Comparison of ENCODE assay signal across 9 cellular contexts in the genomic region with DNA sequence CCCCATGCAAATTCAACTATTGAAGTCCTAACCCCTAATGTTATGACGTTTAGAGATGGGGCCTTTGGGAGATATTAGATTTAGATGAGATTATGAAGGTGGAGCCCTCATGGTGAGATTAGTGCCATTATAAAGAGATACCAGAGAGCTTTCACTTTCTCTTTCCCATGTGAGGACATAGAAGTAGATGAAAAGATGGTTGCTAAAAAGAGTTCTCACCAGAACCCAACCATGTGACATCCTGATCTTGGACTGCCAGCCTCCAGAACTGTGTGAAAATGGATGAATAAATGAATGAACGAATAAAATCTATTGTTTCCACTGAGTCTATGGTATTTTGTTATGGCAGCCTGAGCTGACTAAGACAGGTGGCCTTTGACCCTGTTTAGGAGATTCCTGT. TPM values are rescaled to one million over a fixed set of nuclear protein-coding genes. Genes with fewer than 3 reads are reported as not detected.
DNase-seq lines count a peak whose midpoint lies in the region; ATAC-seq and TF ChIP-seq lines count a peak whose summit lies in the region.
"Had no signal": no experiment of that assay in that cellular context is flagged by ENCODE, and none has a peak within 500 bp of the region (broad histone marks: within the 10 kb centered on the region; RNA-seq: fewer than 3 reads in every experiment).

No MANE protein-coding gene starts in this region.

- peak; percentile 17 for DNase-seq in NCI-H82 (lab: John Stamatoyannopoulos, UW)
- DNase-seq in NCI-H82 treated with DMSO at 0.1 percent for 48 hours (lab: John Stamatoyannopoulos, UW; ENCODE audit: unreplicated experiment): no peak
- DNase-seq in spleen: no peak
- no peak for DNase-seq in upper lobe of left lung
- DNase-seq in DMS 273 (lab: John Stamatoyannopoulos, UW; ENCODE audit: unreplicated experiment): no peak
- DNase-seq: activated CD8-positive, alpha-beta memory T cell treated with anti-CD3 and anti-CD28 coated beads, Interleukin-2, amount 50 U/mL, for 48 hours had no signal

- no peaks in the 10 kb centered on the region for H4K20me1 ChIP-seq in OCI-LY1 (ENCODE audit: insufficient read depth, low read length)

- H3F3A ChIP-seq in OCI-LY1 (ENCODE audit: insufficient read depth, low read length): peaks cover 8% of the 10 kb centered on the region; the same call in 1 of the 2 replicates

- no peak for TF ChIP-seq EP300 in upper lobe of left lung (IDR thresholded peaks at IDR 0.05)

- intact Hi-C loops in spleen (cut with DNase I; ENCODE audit: low total_unique reads): no loop called here

- H3K27me3 ChIP-seq in OCI-LY1 (ENCODE audit: insufficient read depth, low read length): no peaks in the 10 kb centered on the region
- H3K27me3 ChIP-seq in spleen (replicated peaks in 1 of 7): no peaks in the 10 kb centered on the region
- no peaks in the 10 kb centered on the region for H3K27me3 ChIP-seq in upper lobe of left lung

- H3K9me2 ChIP-seq in OCI-LY1 (ENCODE audit: low read depth, low read length): no peaks in the 10 kb centered on the region

- peak overlapping the region; percentile 42 for H3K9ac ChIP-seq in OCI-LY1 (ENCODE audit: low read length)

- H3K4me2 ChIP-seq in OCI-LY1 (ENCODE audit: low read length): peak overlapping the region; percentile 72

- TF ChIP-seq CTCF in OCI-LY1 (IDR thresholded peaks at IDR 0.05; ENCODE audit: low read length) (no peak), spleen (IDR thresholded peaks at IDR 0.05 in 8 of 11, conservative IDR thresholded peaks at IDR 0.05 in 3 of 11) (no peak), upper lobe of left lung (IDR thresholded peaks at IDR 0.05) (no peak)

- TF ChIP-seq POLR2A in spleen (IDR thresholded peaks at IDR 0.05) (no peak), upper lobe of left lung (IDR thresholded peaks at IDR 0.05) (no peak)

- H3K36me3 ChIP-seq in OCI-LY1 (ENCODE audit: insufficient read depth, low read length): no peaks in the 10 kb centered on the region
- H3K36me3 ChIP-seq in spleen: peaks cover 0 to 6% (median 0%) of the 10 kb centered on the region in 6 donors
- peaks cover 0 to 4% (median 0%) of the 10 kb centered on the region in 4 donors for H3K36me3 ChIP-seq in upper lobe of left lung

- H3K9me3 ChIP-seq in OCI-LY1 (ENCODE audit: low read length): peaks cover 4% of the 10 kb centered on the region
- peaks cover 0 to 11% (median 8%) of the 10 kb centered on the region in 8 donors for H3K9me3 ChIP-seq in spleen
- H3K9me3 ChIP-seq in upper lobe of left lung: no peaks in the 10 kb centered on the region

- ATAC-seq in HG02763 (IDR thresholded peaks at IDR 0.05; ENCODE audit: unreplicated experiment) (peak; percentile 41), upper lobe of left lung (ENCODE audit: low FRiP score in 2 of 2) (no peak), HG03565 (IDR thresholded peaks at IDR 0.05; ENCODE audit: unreplicated experiment) (no peak)

- no peaks in the 10 kb centered on the region for H3K79me2 ChIP-seq in OCI-LY1 (ENCODE audit: insufficient read depth, low read length)

- H3K27ac ChIP-seq in OCI-LY1 (ENCODE audit: low read depth, low read length, poor library complexity, severe bottlenecking) (peak overlapping the region; percentile 99), spleen (peak overlapping the region; percentile 15 to 83 (median 66)), upper lobe of left lung (no peak overlapping the region)

- H3K4me1 ChIP-seq in OCI-LY1 (ENCODE audit: insufficient read depth, low read length, severe bottlenecking) (peaks cover 59% of the 10 kb centered on the region), spleen (peaks cover 17 to 45% (median 34%) of the 10 kb centered on the region in 6 donors), upper lobe of left lung (peaks cover 0 to 16% (median 5%) of the 10 kb centered on the region in 4 donors)

- WGBS in spleen, 5 donors: 48 to 73% (median 54%) methylated on average over 2 of the region's 2 CpGs
- 42 to 65% methylated on average over 2 of the region's 2 CpGs for WGBS in upper lobe of left lung, 2 donors

- H3K4me3 ChIP-seq in OCI-LY1 (ENCODE audit: low read depth, low read length, poor library complexity, severe bottlenecking) (peak overlapping the region; percentile 37), spleen (no peak overlapping the region), upper lobe of left lung (no peak overlapping the region)

- no peak overlapping the region for H2AFZ ChIP-seq in OCI-LY1 (ENCODE audit: low read length)

RNA-seq across cellular contexts. Expression of a gene that starts 50.6 kb away (rescaled TPM):
- 10 to 100 TPM in 3 of 7 donors, 1 to 10 TPM in 4; 8.1 to 11.1 (median 9.4) TPM for total RNA-seq in spleen
- polyA plus RNA-seq in spleen: 1 to 10 TPM; 2.1 to 3.3 (median 3.1) TPM
- total RNA-seq in upper lobe of left lung: 10 to 100 TPM in 1 of 6 donors, 1 to 10 TPM in 5; 2.2 to 12.5 (median 7.6) TPM

Comparison
In these comparisons a context has a peak if more than half of its experiments do, and no peak if none do; other contexts are left out.
1. H3K27ac ChIP-seq: peak in OCI-LY1 (single experiment) and spleen (8 of 8); none in upper lobe of left lung (0 of 4).